In the genomic region with DNA sequence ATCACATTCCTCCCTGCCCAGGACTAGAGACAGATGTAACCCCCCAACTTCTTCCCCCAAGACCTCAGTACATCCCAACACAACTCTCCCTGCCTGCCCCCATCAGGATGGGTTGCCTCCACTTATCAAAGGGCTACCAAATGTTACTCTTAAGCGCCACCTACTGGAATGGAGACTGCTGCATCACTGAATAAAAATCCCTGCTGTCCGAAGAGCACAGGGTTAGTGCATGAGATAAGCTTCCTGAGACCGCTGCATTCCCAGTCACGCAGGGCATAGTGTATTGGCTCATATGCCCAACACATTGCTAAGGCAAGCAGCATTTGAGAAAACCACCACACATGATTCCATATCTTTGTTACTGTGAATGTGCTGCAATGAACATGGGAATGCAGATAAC, we compare ENCODE assay signal across 8 cellular contexts.
DNase-seq lines count a peak whose midpoint lies in the region; ATAC-seq and TF ChIP-seq lines count a peak whose summit lies in the region.

No MANE protein-coding gene starts in this region.

- H3K27ac ChIP-seq in Panc1 (ENCODE audit: low read length) = no peak overlapping the region
- H3K27ac ChIP-seq in iPS DF 6.9 (ENCODE audit: low read length) = no peak overlapping the region

- H3K27me3 ChIP-seq in Panc1 (ENCODE audit: control insufficient read depth, insufficient read depth, low read length) (no peaks in the 10 kb centered on the region), iPS DF 6.9 (ENCODE audit: control insufficient read depth, insufficient read depth, low read length) (no peaks in the 10 kb centered on the region)

- in situ Hi-C loops in Panc1 (cut with HindIII; ENCODE audit: low pct_unique_long_range_greater_than_20kb, low sequenced_read_pairs) = no loop called here

- BruUV-seq in Panc1 (replicated peaks; lab: Mats Ljungman, UMichigan) = no TSS peak

- intact Hi-C loops in Panc1 (cut with micrococcal nuclease; ENCODE audit: unreplicated experiment) = no loop called here

- H3K36me3 ChIP-seq in Panc1 (ENCODE audit: control insufficient read depth, insufficient read depth, low read length) (no peaks in the 10 kb centered on the region), iPS DF 6.9 (ENCODE audit: control insufficient read depth, insufficient read depth, low read length) (no peaks in the 10 kb centered on the region)

- DNase-seq in DMS53 (lab: John Stamatoyannopoulos, UW) = peak; percentile 72
- peak; percentile 38 for DNase-seq in H4 (ENCODE audit: low spot score)
- DNase-seq in Panc1 (ENCODE audit: low read depth, low spot score) = no peak
- DNase-seq in iPS DF 6.9 (ENCODE audit: low read depth, low spot score) = peak; percentile 18
- no peak for DNase-seq in AG08396 (ENCODE audit: low spot score)
- no peak for DNase-seq in HuH-7.5 (ENCODE audit: low spot score)
- DNase-seq in NCI-H1048 (lab: John Stamatoyannopoulos, UW) = no peak

- TF ChIP-seq CTCF in Panc1 (IDR thresholded peaks at IDR 0.05) = peak; percentile 42

- POLR2A ChIA-PET in Panc1 (lab: Charles Lee) = no interaction called here

- H3K9me3 ChIP-seq in Panc1 (ENCODE audit: control insufficient read depth, insufficient read depth, low read depth, low read length) (no peaks in the 10 kb centered on the region), iPS DF 6.9 (ENCODE audit: control insufficient read depth, insufficient read depth, low read length) (no peaks in the 10 kb centered on the region)

- ATAC-seq in Panc1 (no peak), GM21390 (IDR thresholded peaks at IDR 0.05; ENCODE audit: unreplicated experiment) (no peak)

- no peak overlapping the region for H3K4me3 ChIP-seq in Panc1 (ENCODE audit: low read depth in 2 of 2, low read length in 2 of 2)
- H3K4me3 ChIP-seq in iPS DF 6.9 (ENCODE audit: low read length) = no peak overlapping the region

- CTCF ChIA-PET in Panc1 (lab: Charles Lee) = no interaction called here

- WGBS in iPS DF 6.9 (ENCODE audit: insufficient coverage, insufficient read length) = no CpG with 5 or more reads among the region's 4 CpGs

- H3K4me1 ChIP-seq in Panc1 (ENCODE audit: control insufficient read depth, insufficient read depth, low read length) (no peaks in the 10 kb centered on the region), iPS DF 6.9 (ENCODE audit: control insufficient read depth, insufficient read depth, low read length) (no peaks in the 10 kb centered on the region)

Comparison
In these comparisons a context has a peak if more than half of its experiments do, and no peak if none do; other contexts are left out.
1. DNase-seq: peak in DMS53 (single experiment), H4 (single experiment) and iPS DF 6.9 (single experiment); none in Panc1 (single experiment), AG08396 (single experiment), HuH-7.5 (single experiment) and NCI-H1048 (single experiment).